ENCODE assay signal across 7 cellular contexts in the genomic region with DNA sequence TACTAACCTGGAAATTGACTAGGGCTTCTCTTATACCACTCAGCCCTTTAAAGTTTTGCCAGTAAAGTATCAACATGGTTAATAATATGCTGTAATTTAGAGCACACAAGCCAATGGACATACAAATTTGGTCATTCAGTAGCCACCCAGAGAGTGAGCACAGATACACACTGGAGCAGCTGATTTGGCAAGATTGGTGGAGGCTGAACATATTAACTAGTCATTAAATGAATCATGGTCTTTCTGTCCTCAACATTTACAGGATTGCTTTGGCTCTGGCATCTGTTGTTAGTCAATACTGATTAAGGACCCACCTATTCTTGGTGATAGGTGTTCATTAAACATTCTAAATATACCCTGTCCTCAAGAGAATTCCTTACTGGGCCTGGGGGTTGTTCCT.
DNase-seq lines count a peak whose midpoint lies in the region; ATAC-seq and TF ChIP-seq lines count a peak whose summit lies in the region.
"Not testable (repeated sequence)": the region's sequence is repeated elsewhere in the genome, so short reads cannot be mapped to it uniquely, and the experiment has no call there.

No MANE protein-coding gene starts in this region.

- H2BK20ac ChIP-seq in IMR-90 (ENCODE audit: low read depth, low read length), result not testable (repeated sequence)

- not testable (repeated sequence) for H3K27me3 ChIP-seq in IMR-90 (ENCODE audit: control insufficient read depth, insufficient read depth, low read length); RWPE2 (ENCODE audit: insufficient read depth, poor library complexity, severe bottlenecking); gastroesophageal sphincter

- not testable (repeated sequence) for H3K36me3 Mint-ChIP-seq in MCF 10A (ENCODE audit: insufficient read depth, unreplicated experiment)

- not testable (repeated sequence) for H4K8ac ChIP-seq in IMR-90 (ENCODE audit: low read depth in 2 of 2, low read length in 2 of 2)

- not testable (repeated sequence) for H3K9me3 ChIP-seq in IMR-90 (ENCODE audit: control insufficient read depth, insufficient read depth, low read length); RWPE2 (ENCODE audit: severe bottlenecking); gastroesophageal sphincter

- intact Hi-C loops in IMR-90 (cut with micrococcal nuclease); MCF 10A (cut with micrococcal nuclease); left cardiac atrium (cut with DNase I); sciatic nerve (cut with DNase I): not testable (repeated sequence)

- H3K79me1 ChIP-seq in IMR-90 (ENCODE audit: low read depth in 1 of 2, low read length in 2 of 2), result not testable (repeated sequence)

- not testable (repeated sequence) for H3K36me3 ChIP-seq in IMR-90 (ENCODE audit: control insufficient read depth, insufficient read depth, low read length); RWPE2 (ENCODE audit: low read depth); gastroesophageal sphincter

- not testable (repeated sequence) for H3K4me1 Mint-ChIP-seq in MCF 10A (ENCODE audit: insufficient read depth, unreplicated experiment)

- POLR2A ChIA-PET in IMR-90 (lab: Charles Lee; ENCODE audit: unreplicated experiment); MCF 10A (lab: Yijun Ruan, JAX): not testable (repeated sequence)

- not testable (repeated sequence) for H4K5ac ChIP-seq in IMR-90 (ENCODE audit: low read depth, low read length)

- CTCF ChIA-PET in IMR-90 (lab: Yijun Ruan, JAX); MCF 10A (lab: Yijun Ruan, JAX): not testable (repeated sequence)

- H3K4ac ChIP-seq in IMR-90 (ENCODE audit: low read depth, low read length), result not testable (repeated sequence)

- not testable (repeated sequence) for TF ChIP-seq RAD21 in IMR-90 (IDR thresholded peaks at IDR 0.05; ENCODE audit: low read length)

- H3K23ac ChIP-seq in IMR-90 (ENCODE audit: low read depth, low read length), result not testable (repeated sequence)

- TF ChIP-seq POLR2A in IMR-90 (IDR thresholded peaks at IDR 0.05; ENCODE audit: low read depth, low read length); gastroesophageal sphincter (IDR thresholded peaks at IDR 0.05): not testable (repeated sequence)

- not testable (repeated sequence) for H3K4me2 ChIP-seq in IMR-90 (ENCODE audit: low read depth, low read length)

- H3K9ac ChIP-seq in IMR-90 (ENCODE audit: low read depth, low read length), result not testable (repeated sequence)

- H3K27ac ChIP-seq in IMR-90 (ENCODE audit: insufficient read depth, low read length); RWPE2 (ENCODE audit: poor library complexity, severe bottlenecking); gastroesophageal sphincter: not testable (repeated sequence)

- not testable (repeated sequence) for H3K18ac ChIP-seq in IMR-90 (ENCODE audit: low read depth, low read length)

- not testable (repeated sequence) for H3K4me3 ChIP-seq in IMR-90 (ENCODE audit: insufficient read depth, low read depth, low read length); RWPE2 (ENCODE audit: severe bottlenecking); gastroesophageal sphincter

- not testable (repeated sequence) for H2BK15ac ChIP-seq in IMR-90 (ENCODE audit: low read depth, low read length)

- H4K20me1 ChIP-seq in IMR-90 (ENCODE audit: insufficient read depth, low read length), result not testable (repeated sequence)

- H3K4me1 ChIP-seq in IMR-90 (ENCODE audit: control insufficient read depth, insufficient read depth, low read length); RWPE2 (ENCODE audit: insufficient read depth, poor library complexity, severe bottlenecking); gastroesophageal sphincter: not testable (repeated sequence)

- in situ Hi-C loops in IMR-90 (cut with MboI; ENCODE audit: low sequenced_read_pairs), result not testable (repeated sequence)

- not testable (repeated sequence) for H4K91ac ChIP-seq in IMR-90 (ENCODE audit: insufficient read depth, low read depth, low read length)

- H3K4me3 Mint-ChIP-seq in MCF 10A (ENCODE audit: unreplicated experiment), result not testable (repeated sequence)

- not testable (repeated sequence) for H3K9me3 Mint-ChIP-seq in MCF 10A (ENCODE audit: unreplicated experiment)

- not testable (repeated sequence) for H2AFZ ChIP-seq in IMR-90 (replicated peaks; ENCODE audit: low read length, poor library complexity)

- TF ChIP-seq CTCF in IMR-90 (conservative IDR thresholded peaks at IDR 0.05; ENCODE audit: low read depth, low read length); RWPE2 (IDR thresholded peaks at IDR 0.05; ENCODE audit: poor library complexity, severe bottlenecking); MCF 10A (IDR thresholded peaks at IDR 0.05; ENCODE audit: unreplicated experiment); gastroesophageal sphincter (IDR thresholded peaks at IDR 0.05); omental fat pad (IDR thresholded peaks at IDR 0.05): not testable (repeated sequence)

- not testable (repeated sequence) for BruUV-seq in IMR-90 (replicated peaks; lab: Mats Ljungman, UMichigan); MCF 10A (replicated peaks; lab: Mats Ljungman, UMichigan)

- not testable (repeated sequence) for H2AK9ac ChIP-seq in IMR-90 (replicated peaks; ENCODE audit: low read depth, low read length, poor library complexity)

- H3K9me1 ChIP-seq in IMR-90 (ENCODE audit: insufficient read depth, low read length), result not testable (repeated sequence)

- not testable (repeated sequence) for TF ChIP-seq EP300 in gastroesophageal sphincter (IDR thresholded peaks at IDR 0.05)

- not testable (repeated sequence) for H2AK5ac ChIP-seq in IMR-90 (ENCODE audit: low read depth, low read length)

- not testable (repeated sequence) for H3K27me3 Mint-ChIP-seq in MCF 10A (ENCODE audit: insufficient read depth, unreplicated experiment)

- H3K27ac Mint-ChIP-seq in MCF 10A (ENCODE audit: low read depth, unreplicated experiment), result peak overlapping the region; percentile 42

- ATAC-seq in IMR-90 (ENCODE audit: low read depth), result peak; percentile 11; the same call in 1 of the 2 replicates
- ATAC-seq in RWPE2 (ENCODE audit: low read depth), result peak; percentile 58; the same call in 1 of the 3 replicates
- peak; percentile 57 for ATAC-seq in gastroesophageal sphincter
- ATAC-seq in left cardiac atrium, result peak; percentile 39 to 64
- ATAC-seq in omental fat pad (ENCODE audit: low FRiP score), result peak; percentile 88
- peak; percentile 28 for ATAC-seq in sciatic nerve

- not testable (repeated sequence) for H3K14ac ChIP-seq in IMR-90 (replicated peaks; ENCODE audit: low read depth, low read length)

- H3K56ac ChIP-seq in IMR-90 (ENCODE audit: extremely low read depth, insufficient read depth, low read length), result not testable (repeated sequence)

- dilution Hi-C loops in IMR-90 (cut with HindIII; ENCODE audit: low sequenced_read_pairs, unreplicated experiment), result not testable (repeated sequence)

- not testable (repeated sequence) for DNase-seq in IMR-90; RWPE2 (ENCODE audit: low spot score); MCF 10A (ENCODE audit: unreplicated experiment); left cardiac atrium; omental fat pad (ENCODE audit: low spot score); sciatic nerve (ENCODE audit: low spot score)

- not testable (repeated sequence) for H2BK120ac ChIP-seq in IMR-90 (ENCODE audit: low read depth, low read length)

- H2BK5ac ChIP-seq in IMR-90 (ENCODE audit: low read depth, low read length, poor library complexity, severe bottlenecking), result not testable (repeated sequence)

Comparison
In these comparisons a context has a peak if more than half of its experiments do, and no peak if none do; other contexts are left out.
1. ATAC-seq: peak in every context shown above with its lines; median percentile 88 in omental fat pad; 58 in RWPE2; 57 in gastroesophageal sphincter; 52 in left cardiac atrium; 28 in sciatic nerve; 11 in IMR-90.